25 cellular contexts compared by ENCODE assay signal in genomic region chr18:9000736-9001135, GRCh38.
DNase-seq lines count a peak whose midpoint lies in the region; ATAC-seq and TF ChIP-seq lines count a peak whose summit lies in the region.
"Had no signal": no experiment of that assay in that cellular context is flagged by ENCODE, and none has a peak within 500 bp of the region (broad histone marks: within the 10 kb centered on the region; RNA-seq: fewer than 3 reads in every experiment).

No MANE protein-coding gene starts in this region.

- H3K9me3 ChIP-seq in gastrocnemius medialis, result no peaks in the 10 kb centered on the region
- no peaks in the 10 kb centered on the region for H3K9me3 ChIP-seq in uterus
- H3K9me3 ChIP-seq: neutrophil, thyroid gland had no signal

- no peak for TF ChIP-seq POLR2A in gastrocnemius medialis (IDR thresholded peaks at IDR 0.05)
- TF ChIP-seq POLR2A in uterus (IDR thresholded peaks at IDR 0.05), result no peak

- H3K9me3 Mint-ChIP-seq in GM23338, result no peaks in the 10 kb centered on the region; the same call in 2 of the 3 replicates
- peaks cover 2% of the 10 kb centered on the region for H3K9me3 Mint-ChIP-seq in glutamatergic neuron (ENCODE audit: unreplicated experiment)
- H3K9me3 Mint-ChIP-seq: activated T-cell treated with anti-CD3 and anti-CD28 coated beads, Interleukin-2, amount 50 U/mL, for 72 hours had no signal

- H3K4me2 ChIP-seq in GM23338, result no peak overlapping the region

- H3K4me1 ChIP-seq in GM23338 (ENCODE audit: insufficient read depth) (peaks cover 9% of the 10 kb centered on the region; the same call in 1 of the 2 replicates), gastrocnemius medialis (peaks cover 12 to 15% of the 10 kb centered on the region in 2 donors), uterus (no peaks in the 10 kb centered on the region)
- H3K4me1 ChIP-seq: thyroid gland had no signal

- no peaks in the 10 kb centered on the region for H4K20me1 ChIP-seq in GM23338 (replicated peaks; ENCODE audit: insufficient read depth)

- H3K4me1 Mint-ChIP-seq in GM23338 (peaks cover 16% of the 10 kb centered on the region), glutamatergic neuron (ENCODE audit: low read depth, unreplicated experiment) (peaks cover 28% of the 10 kb centered on the region)
- H3K4me1 Mint-ChIP-seq: activated CD4-positive, alpha-beta T cell treated with anti-CD3 and anti-CD28 coated beads, Interleukin-2, amount 10 ng/mL, durations not matched to agents 7 days and 5 days; activated CD8-positive, alpha-beta memory T cell treated with anti-CD3 and anti-CD28 coated beads, Interleukin-2, amount 10 ng/mL, durations not matched to agents 7 days and 5 days had no signal

- peak overlapping the region; percentile 69 for H2AFZ ChIP-seq in GM23338

- ATAC-seq in GM23338 (no peak), gastrocnemius medialis (peak; percentile 82 to 95)
- ATAC-seq: activated CD8-positive, alpha-beta memory T cell treated with anti-CD3 and anti-CD28 coated beads, Interleukin-2, amount 10 ng/mL, durations not matched to agents 7 days and 5 days; activated T-cell treated with anti-CD3 and anti-CD28 coated beads, Interleukin-2, amount 50 U/mL, for 72 hours had no signal

- H3K27me3 ChIP-seq in GM23338 (ENCODE audit: insufficient read depth) (no peaks in the 10 kb centered on the region), gastrocnemius medialis (no peaks in the 10 kb centered on the region), uterus (no peaks in the 10 kb centered on the region)
- H3K27me3 ChIP-seq: cardiac muscle cell, esophagus squamous epithelium, neutrophil, thyroid gland had no signal

- no peaks in the 10 kb centered on the region for H3K79me2 ChIP-seq in GM23338 (replicated peaks; ENCODE audit: insufficient read depth)

- H3K36me3 Mint-ChIP-seq in GM23338 (ENCODE audit: low read depth), result no peaks in the 10 kb centered on the region; the same call in 1 of the 3 replicates
- H3K36me3 Mint-ChIP-seq in glutamatergic neuron (ENCODE audit: unreplicated experiment), result peaks cover 8% of the 10 kb centered on the region
- H3K36me3 Mint-ChIP-seq: activated CD8-positive, alpha-beta memory T cell treated with anti-CD3 and anti-CD28 coated beads, Interleukin-2, amount 10 ng/mL, durations not matched to agents 7 days and 5 days had no signal

- H3K4me3 Mint-ChIP-seq in GM23338 (no peak overlapping the region), glutamatergic neuron (ENCODE audit: unreplicated experiment) (peak overlapping the region; percentile 6)
- H3K4me3 Mint-ChIP-seq: activated CD4-positive, alpha-beta T cell treated with anti-CD3 and anti-CD28 coated beads, Interleukin-2, amount 10 ng/mL, durations not matched to agents 7 days and 5 days; activated CD8-positive, alpha-beta memory T cell treated with anti-CD3 and anti-CD28 coated beads, Interleukin-2, amount 10 ng/mL, durations not matched to agents 7 days and 5 days; activated naive CD4-positive, alpha-beta T cell treated with anti-CD3 and anti-CD28 coated beads for 36 hours; activated T-cell treated with anti-CD3 and anti-CD28 coated beads, Interleukin-2, amount 50 U/mL, for 72 hours had no signal

- H3K27ac Mint-ChIP-seq in GM23338 (no peak overlapping the region), glutamatergic neuron (ENCODE audit: unreplicated experiment) (no peak overlapping the region)
- H3K27ac Mint-ChIP-seq: activated CD4-positive, alpha-beta T cell treated with anti-CD3 and anti-CD28 coated beads, Interleukin-2, amount 10 ng/mL, durations not matched to agents 7 days and 5 days; activated CD8-positive, alpha-beta memory T cell treated with anti-CD3 and anti-CD28 coated beads, Interleukin-2, amount 10 ng/mL, durations not matched to agents 7 days and 5 days; activated naive CD4-positive, alpha-beta T cell treated with anti-CD3 and anti-CD28 coated beads for 36 hours; activated T-cell treated with anti-CD3 and anti-CD28 coated beads, Interleukin-2, amount 50 U/mL, for 72 hours had no signal

- no peaks in the 10 kb centered on the region for H3F3A ChIP-seq in GM23338 (replicated peaks; ENCODE audit: low read depth)

- H3K9me2 ChIP-seq in GM23338 (ENCODE audit: insufficient read depth), result no peaks in the 10 kb centered on the region

- H3K4me3 ChIP-seq in GM23338 (no peak overlapping the region), gastrocnemius medialis (no peak overlapping the region), uterus (no peak overlapping the region)
- H3K4me3 ChIP-seq: cardiac muscle cell, esophagus squamous epithelium, thyroid gland had no signal

- intact Hi-C loops in gastrocnemius medialis (cut with DNase I; ENCODE audit: low total_unique reads) (no loop called here), uterus (cut with DNase I; ENCODE audit: low total_unique reads) (no loop called here)

- no peaks in the 10 kb centered on the region for H3K36me3 ChIP-seq in GM23338 (ENCODE audit: insufficient read depth)
- no peaks in the 10 kb centered on the region for H3K36me3 ChIP-seq in gastrocnemius medialis
- H3K36me3 ChIP-seq in uterus, result no peaks in the 10 kb centered on the region
- H3K36me3 ChIP-seq: cardiac muscle cell, esophagus squamous epithelium, neutrophil, thyroid gland, WERI-Rb-1 had no signal

- DNase-seq in GM23338 (ENCODE audit: low spot score) (no peak), amniotic epithelial cell (ENCODE audit: low read depth) (peak; percentile 54), glutamatergic neuron (no peak), gastrocnemius medialis (peak; percentile 20 to 53), uterus (no peak), GM13976 (ENCODE audit: low spot score) (no peak)
- DNase-seq in activated effector memory CD4-positive, alpha-beta T cell treated with Interleukin-2 at 50 U/mL for 16 hours, result no peak
- DNase-seq in activated CD4-positive, alpha-beta T cell treated with anti-CD3 and anti-CD28 coated beads for 1 hour, result no peak
- DNase-seq: activated CD4-positive, alpha-beta T cell treated with anti-CD3 and anti-CD28 coated beads, Interleukin-2, amount 10 ng/mL, durations not matched to agents 7 days and 5 days; activated CD8-positive, alpha-beta memory T cell treated with anti-CD3 and anti-CD28 coated beads, Interleukin-2, amount 10 ng/mL, durations not matched to agents 7 days and 5 days; activated naive CD4-positive, alpha-beta T cell treated with anti-CD3 and anti-CD28 coated beads for 36 hours; activated T-cell treated with anti-CD3 and anti-CD28 coated beads, Interleukin-2, amount 50 U/mL, for 72 hours; amygdala; esophagus squamous epithelium; hippocampal formation; NCI-H1417 treated with DMSO at 0.1 percent for 48 hours; NCI-H2081 treated with DMSO at 0.1 percent for 48 hours; NCI-H345; retina; stimulated activated CD4-positive, alpha-beta T cell treated with anti-CD3 and anti-CD28 coated beads, Interleukin-4, amount 100 ng/mL, for 4 hours; stimulated activated naive CD4-positive, alpha-beta T cell; thyroid gland; WERI-Rb-1 had no signal

- H3K27me3 Mint-ChIP-seq in GM23338 (ENCODE audit: insufficient read depth, low read depth, poor library complexity) (no peaks in the 10 kb centered on the region), glutamatergic neuron (ENCODE audit: unreplicated experiment) (no peaks in the 10 kb centered on the region)

- in situ Hi-C loops in gastrocnemius medialis (cut with MboI; ENCODE audit: low sequenced_read_pairs in 4 of 4) (no loop called here), GM13976 (cut with MboI; ENCODE audit: low sequenced_read_pairs, unreplicated experiment) (no loop called here)

- H3K27ac ChIP-seq in GM23338 (ENCODE audit: low read depth) (no peak overlapping the region), gastrocnemius medialis (no peak overlapping the region), uterus (peak overlapping the region in 1 of 2 donors; percentile 53)
- H3K27ac ChIP-seq: cardiac muscle cell, esophagus squamous epithelium, neutrophil, thyroid gland, WERI-Rb-1 had no signal

- TF ChIP-seq CTCF in GM23338 (conservative IDR thresholded peaks at IDR 0.05; ENCODE audit: low read depth in 2 of 2) (no peak), glutamatergic neuron (IDR thresholded peaks at IDR 0.05; ENCODE audit: partially characterized antibody, unreplicated experiment) (no peak), gastrocnemius medialis (IDR thresholded peaks at IDR 0.05 in 4 of 5, conservative IDR thresholded peaks at IDR 0.05 in 1 of 5) (no peak), uterus (IDR thresholded peaks at IDR 0.05) (no peak), GM13976 (IDR thresholded peaks at IDR 0.05; ENCODE audit: borderline replicate concordance, control extremely low read depth, extremely low read depth, insufficient read depth, missing control alignments) (no peak)

TF ChIP-seq in GM23338, 12 proteins besides CTCF, POLR2A, EP300 and RAD21 (continues in another document):
- TF ChIP-seq ZNF331 (CRISPR knock-in tag; IDR thresholded peaks at IDR 0.05; ENCODE audit: low read depth) (no peak), EZH2phosphoT487 (IDR thresholded peaks at IDR 0.05; ENCODE audit: unreplicated experiment) (no peak), ETS1 (IDR thresholded peaks at IDR 0.05) (no peak)

Comparison
In these comparisons a context has a peak if more than half of its experiments do, and no peak if none do; other contexts are left out.
1. DNase-seq: peak in amniotic epithelial cell (single experiment) and gastrocnemius medialis (2 of 2); none in GM23338 (single experiment), glutamatergic neuron (single experiment), uterus (0 of 2), activated effector memory CD4-positive, alpha-beta T cell treated with Interleukin-2 at 50 U/mL for 16 hours (single experiment), GM13976 (single experiment) and activated CD4-positive, alpha-beta T cell treated with anti-CD3 and anti-CD28 coated beads for 1 hour (single experiment).